19 cellular contexts compared by ENCODE assay signal in genomic region chr6:148470141-148470540, GRCh38.
"Had no signal": no experiment of that assay in that cellular context is flagged by ENCODE, and none has a peak within 500 bp of the region (broad histone marks: within the 10 kb centered on the region; RNA-seq: fewer than 3 reads in every experiment).

No MANE protein-coding gene starts in this region.

- H3K36me3 ChIP-seq: neutrophil had no signal

- H3K4me1 Mint-ChIP-seq: activated CD4-positive, alpha-beta memory T cell treated with anti-CD3 and anti-CD28 coated beads, Interleukin-2, amount 10 ng/mL, durations not matched to agents 7 days and 5 days; T-helper 17 cell had no signal

- H3K4me3 Mint-ChIP-seq: activated CD4-positive, alpha-beta memory T cell treated with anti-CD3 and anti-CD28 coated beads, Interleukin-2, amount 10 ng/mL, durations not matched to agents 7 days and 5 days; activated naive CD8-positive, alpha-beta T cell; activated T-cell treated with anti-CD3 and anti-CD28 coated beads, Interleukin-2, amount 50 U/mL, for 72 hours; brain; mesothelial cell of epicardium; T-helper 17 cell had no signal

- H3K27me3 ChIP-seq: hepatocyte, transverse colon, vagina had no signal

- H3K27me3 Mint-ChIP-seq: brain had no signal

- H3K4me3 ChIP-seq: hepatocyte, transverse colon, vagina had no signal

- H3K27ac Mint-ChIP-seq: activated CD4-positive, alpha-beta memory T cell treated with anti-CD3 and anti-CD28 coated beads, Interleukin-2, amount 10 ng/mL, durations not matched to agents 7 days and 5 days; activated naive CD8-positive, alpha-beta T cell; activated T-cell treated with anti-CD3 and anti-CD28 coated beads, Interleukin-2, amount 50 U/mL, for 72 hours; mesothelial cell of epicardium; T-helper 17 cell had no signal

- ATAC-seq: activated T-cell treated with anti-CD3 and anti-CD28 coated beads, Interleukin-2, amount 50 U/mL, for 72 hours; T-helper 17 cell had no signal

- DNase-seq: activated CD4-positive, alpha-beta memory T cell treated with anti-CD3 and anti-CD28 coated beads, Interleukin-2, amount 10 ng/mL, durations not matched to agents 7 days and 5 days; activated gamma-delta T cell treated with Interleukin-2 at 50 U/mL for 16 hours; activated T-cell treated with anti-CD3 and anti-CD28 coated beads, Interleukin-2, amount 50 U/mL, for 72 hours; amniotic stem cell; cerebellar nuclear complex; naive B cell; stimulated activated CD4-positive, alpha-beta T cell treated with anti-CD3 and anti-CD28 coated beads, Interleukin-4, amount 100 ng/mL, for 4 hours; stimulated activated CD8-positive, alpha-beta memory T cell treated with anti-CD3 and anti-CD28 coated beads, Interleukin-4, amount 100 ng/mL, for 48 hours; stimulated activated naive CD4-positive, alpha-beta T cell treated with Interleukin-2 at 50 U/mL for 16 hours; substantia nigra; T-helper 17 cell; transverse colon; WERI-Rb-1 had no signal

- H3K9me3 ChIP-seq: neutrophil, transverse colon, vagina had no signal

- H3K36me3 Mint-ChIP-seq: activated naive CD8-positive, alpha-beta T cell; naive B cell had no signal

- H3K27ac ChIP-seq: hepatocyte, neutrophil, transverse colon, vagina, WERI-Rb-1 had no signal

- H3K9me3 Mint-ChIP-seq: activated CD4-positive, alpha-beta memory T cell treated with anti-CD3 and anti-CD28 coated beads, Interleukin-2, amount 10 ng/mL, durations not matched to agents 7 days and 5 days; activated T-cell treated with anti-CD3 and anti-CD28 coated beads, Interleukin-2, amount 50 U/mL, for 72 hours; brain; mesothelial cell of epicardium; naive B cell had no signal
